Comparison of ENCODE assay signal across 22 cellular contexts in genomic region chr3:68142331-68142887, GRCh38.
A peak's percentile ranks its signal among the peaks of the same experiment; 100 is the strongest.
DNase-seq lines count a peak whose midpoint lies in the region; ATAC-seq and TF ChIP-seq lines count a peak whose summit lies in the region.
"Had no signal": no experiment of that assay in that cellular context is flagged by ENCODE, and none has a peak within 500 bp of the region (broad histone marks: within the 10 kb centered on the region; RNA-seq: fewer than 3 reads in every experiment).

No MANE protein-coding gene starts in this region.

- no peak overlapping the region for H3K4me3 Mint-ChIP-seq in GM23338
- H3K4me3 Mint-ChIP-seq: CD4-positive, alpha-beta memory T cell; H9 had no signal

- no peak overlapping the region for H2AFZ ChIP-seq in GM23338
- H2AFZ ChIP-seq: GM23248 had no signal

- H3K4me2 ChIP-seq in GM23338 = no peak overlapping the region
- H3K4me2 ChIP-seq: A549 had no signal

- DNase-seq in NCI-H526 (lab: John Stamatoyannopoulos, UW) (peak; percentile 26 to 49), NCI-H526 treated with DMSO at 0.1 percent for 48 hours (lab: John Stamatoyannopoulos, UW) (no peak), NCI-H1436 (lab: John Stamatoyannopoulos, UW) (peak; percentile 25), dorsolateral prefrontal cortex (peak in 6 of 10 donors; percentile 44 to 65 (median 48)), superior temporal gyrus (ENCODE audit: extremely low spot score) (peak; percentile 53), GM23338 (ENCODE audit: low spot score) (no peak)
- no peak for DNase-seq in stimulated activated CD4-positive, alpha-beta T cell treated with anti-CD3 and anti-CD28 coated beads, Interleukin-2, amount 100 ng/mL, for 48 hours
- DNase-seq: 8988T; ACHN; AML-193; C1 segment of cervical spinal cord; Calu3; CD4-positive, alpha-beta memory T cell; COR-L47; DMS53; DMS79 treated with DMSO at 0.1 percent for 48 hours; GF-D8; GM23248; H9 had no signal

- H3F3A ChIP-seq in GM23338 (replicated peaks; ENCODE audit: low read depth) = no peaks in the 10 kb centered on the region

- H3K27me3 ChIP-seq in dorsolateral prefrontal cortex (no peaks in the 10 kb centered on the region), GM23338 (ENCODE audit: insufficient read depth) (no peaks in the 10 kb centered on the region)

- H3K36me3 ChIP-seq in GM23338 (ENCODE audit: insufficient read depth) = no peaks in the 10 kb centered on the region

- no peak for TF ChIP-seq CTCF in dorsolateral prefrontal cortex (IDR thresholded peaks at IDR 0.05 in 54 of 56, conservative IDR thresholded peaks at IDR 0.05 in 2 of 56; ENCODE audit: low read depth in 1 of 56, partially characterized antibody in 56 of 56)
- TF ChIP-seq CTCF in GM23338 (conservative IDR thresholded peaks at IDR 0.05; ENCODE audit: low read depth in 2 of 2) = no peak

- H3K27me3 Mint-ChIP-seq in GM23338 (ENCODE audit: insufficient read depth, low read depth, poor library complexity) = no peaks in the 10 kb centered on the region
- H3K27me3 Mint-ChIP-seq: CD4-positive, alpha-beta memory T cell had no signal

- no peaks in the 10 kb centered on the region for H3K4me1 Mint-ChIP-seq in GM23338

- H3K4me3 ChIP-seq in dorsolateral prefrontal cortex (peak overlapping the region in 2 of 59 donors; percentile 2 to 8), GM23338 (no peak overlapping the region)
- H3K4me3 ChIP-seq: A549, GM23248 had no signal

- peaks cover 8% of the 10 kb centered on the region for H3K9me2 ChIP-seq in GM23338 (ENCODE audit: insufficient read depth)

- peak overlapping the region in 10 of 59 donors; percentile 5 to 44 (median 29) for H3K27ac ChIP-seq in dorsolateral prefrontal cortex
- no peak overlapping the region for H3K27ac ChIP-seq in GM23338 (ENCODE audit: low read depth)
- H3K27ac ChIP-seq: A549, GM23248 had no signal

- no peaks in the 10 kb centered on the region for H3K4me1 ChIP-seq in GM23338 (ENCODE audit: insufficient read depth)
- H3K4me1 ChIP-seq: A549 had no signal

- intact Hi-C loops in dorsolateral prefrontal cortex (cut with DNase I) = no loop called here

- no peaks in the 10 kb centered on the region for H4K20me1 ChIP-seq in GM23338 (replicated peaks; ENCODE audit: insufficient read depth)

- H3K79me2 ChIP-seq in GM23338 (replicated peaks; ENCODE audit: insufficient read depth) = no peaks in the 10 kb centered on the region

- H3K9me3 Mint-ChIP-seq in GM23338 = no peaks in the 10 kb centered on the region
- H3K9me3 Mint-ChIP-seq: H9 had no signal

- no peaks in the 10 kb centered on the region for H3K36me3 Mint-ChIP-seq in GM23338 (ENCODE audit: low read depth)

- ATAC-seq in HG03039 (IDR thresholded peaks at IDR 0.05; ENCODE audit: unreplicated experiment) (no peak), GM23338 (no peak)
- ATAC-seq: A549, HCT116 had no signal

- H3K27ac Mint-ChIP-seq in GM23338 = no peak overlapping the region
- H3K27ac Mint-ChIP-seq: CD4-positive, alpha-beta memory T cell; H9 had no signal

TF ChIP-seq in GM23338, 12 proteins besides CTCF, POLR2A, EP300 and RAD21 (continues in another document):
- TF ChIP-seq ETS1 (IDR thresholded peaks at IDR 0.05) (no peak), JUNB (IDR thresholded peaks at IDR 0.05; ENCODE audit: unreplicated experiment) (no peak), EZH2 (IDR thresholded peaks at IDR 0.05; ENCODE audit: low read depth, unreplicated experiment) (no peak), ZNF331 (CRISPR knock-in tag; IDR thresholded peaks at IDR 0.05; ENCODE audit: low read depth) (no peak), CREB1 (CRISPR knock-in tag; IDR thresholded peaks at IDR 0.05; ENCODE audit: low read depth) (no peak), ZNF114 (CRISPR knock-in tag; IDR thresholded peaks at IDR 0.05) (no peak), NANOG (IDR thresholded peaks at IDR 0.05; ENCODE audit: borderline replicate concordance) (no peak), POLR2AphosphoS5 (IDR thresholded peaks at IDR 0.05; ENCODE audit: low read depth) (no peak), REST (IDR thresholded peaks at IDR 0.05; ENCODE audit: unreplicated experiment) (no peak)

Comparison
In these comparisons a context has a peak if more than half of its experiments do, and no peak if none do; other contexts are left out.
1. DNase-seq: peak in NCI-H526 (2 of 2), NCI-H1436 (single experiment), dorsolateral prefrontal cortex (6 of 10) and superior temporal gyrus (single experiment); none in NCI-H526 treated with DMSO at 0.1 percent for 48 hours (single experiment), stimulated activated CD4-positive, alpha-beta T cell treated with anti-CD3 and anti-CD28 coated beads, Interleukin-2, amount 100 ng/mL, for 48 hours (0 of 2) and GM23338 (single experiment).